In the genomic region with DNA sequence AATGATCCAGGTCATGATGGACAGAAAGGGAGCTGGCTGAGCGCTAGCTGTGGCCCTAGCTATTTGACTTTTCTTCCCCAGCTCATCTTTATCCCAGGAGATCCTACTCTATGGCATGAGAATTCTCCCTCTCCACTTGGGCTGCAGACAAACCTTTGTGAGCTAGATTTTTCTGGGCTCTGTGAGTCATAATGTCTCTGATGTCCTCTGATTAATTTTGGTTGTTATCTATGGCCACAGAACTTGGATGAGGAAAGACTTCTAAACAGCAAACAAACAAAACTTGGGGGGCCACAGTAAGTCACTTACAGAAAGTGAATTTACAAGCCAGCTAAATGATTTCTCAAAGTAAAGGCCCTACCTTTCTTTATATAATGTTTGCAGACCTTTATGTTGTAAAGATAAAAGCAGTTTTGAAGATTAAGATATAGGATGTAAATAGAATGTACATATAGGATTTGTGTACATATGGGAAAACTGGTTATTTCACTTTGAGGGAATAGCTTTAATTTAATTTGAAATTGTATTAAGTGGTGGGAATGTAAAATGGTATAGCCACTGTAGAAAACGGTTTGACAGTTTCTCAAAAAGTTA, we compare ENCODE assay signal across 26 cellular contexts. TPM values are rescaled to one million over a fixed set of nuclear protein-coding genes. Genes with fewer than 3 reads are reported as not detected.
DNase-seq lines count a peak whose midpoint lies in the region; ATAC-seq, FAIRE-seq and TF ChIP-seq lines count a peak whose summit lies in the region.
"Had no signal": no experiment of that assay in that cellular context is flagged by ENCODE, and none has a peak within 500 bp of the region (broad histone marks: within the 10 kb centered on the region; RNA-seq: fewer than 3 reads in every experiment).

No MANE protein-coding gene starts in this region.

- in situ Hi-C loops in HepG2 (cut with HindIII; ENCODE audit: extremely low pct_ligation_motif_present, low pct_unique_long_range_greater_than_20kb) = no loop called here

- TF ChIP-seq RAD21 in liver (IDR thresholded peaks at IDR 0.05) (no peak), HepG2 (CRISPR knock-in tag; IDR thresholded peaks at IDR 0.05) (no peak)

- no peaks in the 10 kb centered on the region for H3K36me3 Mint-ChIP-seq in endothelial cell (ENCODE audit: low read depth, unreplicated experiment)
- H3K36me3 Mint-ChIP-seq: CD8-positive, alpha-beta T cell had no signal

- POLR2A ChIA-PET in HepG2 (lab: Yijun Ruan, JAX) = no interaction called here

- H3K4me3 Mint-ChIP-seq in endothelial cell (ENCODE audit: unreplicated experiment) = no peak overlapping the region
- H3K4me3 Mint-ChIP-seq: activated CD4-positive, alpha-beta memory T cell treated with anti-CD3 and anti-CD28 coated beads, Interleukin-2, amount 10 ng/mL, durations not matched to agents 7 days and 5 days; CD8-positive, alpha-beta T cell had no signal

- DNase-seq in HepG2 (ENCODE audit: low spot score) = no peak
- peak; percentile 24 for DNase-seq in adipocyte (ENCODE audit: low read depth)
- DNase-seq in right cardiac atrium = no peak
- no peak for DNase-seq in NOMO-1 treated with DMSO at 0.1 percent for 48 hours (lab: John Stamatoyannopoulos, UW; ENCODE audit: unreplicated experiment)
- no peak for DNase-seq in NK-92 (lab: John Stamatoyannopoulos, UW; ENCODE audit: unreplicated experiment)
- no peak for DNase-seq in endothelial cell (ENCODE audit: low spot score)
- DNase-seq in SHP77 treated with DMSO at 0.1 percent for 48 hours (lab: John Stamatoyannopoulos, UW) = no peak
- DNase-seq: activated CD4-positive, alpha-beta memory T cell treated with anti-CD3 and anti-CD28 coated beads, Interleukin-2, amount 10 ng/mL, durations not matched to agents 7 days and 5 days; activated CD4-positive, CD25-positive, alpha-beta regulatory T cell; activated gamma-delta T cell; activated T-cell treated with anti-CD3 and anti-CD28 coated beads for 4 hours; caudate nucleus; CD8-positive, alpha-beta T cell; DMS153; GOT3; left cardiac atrium; midbrain; NCI-H1092 treated with DMSO at 0.1 percent for 48 hours; NCI-H2029 treated with DMSO at 0.1 percent for 48 hours; Peyer's patch; stimulated activated CD4-positive, alpha-beta T cell treated with anti-CD3 and anti-CD28 coated beads, Interleukin-4, amount 100 ng/mL, for 4 hours; uterus had no signal

- no peak overlapping the region for H2AFZ ChIP-seq in HepG2 (ENCODE audit: low read length)

- H3K4me1 ChIP-seq in liver (ENCODE audit: control insufficient read depth in 4 of 4, insufficient read depth in 4 of 4, low read length in 3 of 4) (peaks cover 10 to 44% (median 33%) of the 10 kb centered on the region in 4 donors), HepG2 (ENCODE audit: insufficient read depth, low read length) (peaks cover 38% of the 10 kb centered on the region), adipocyte (ENCODE audit: control insufficient read depth, insufficient read depth, low read length) (peaks cover 30% of the 10 kb centered on the region), right cardiac atrium (ENCODE audit: control insufficient read depth, insufficient read depth, low read length) (peaks cover 18% of the 10 kb centered on the region)

- BruUV-seq in HepG2 (replicated peaks; lab: Mats Ljungman, UMichigan) = no TSS peak

- H3K27ac Mint-ChIP-seq in endothelial cell (ENCODE audit: unreplicated experiment) = no peak overlapping the region
- H3K27ac Mint-ChIP-seq: activated CD4-positive, alpha-beta memory T cell treated with anti-CD3 and anti-CD28 coated beads, Interleukin-2, amount 10 ng/mL, durations not matched to agents 7 days and 5 days; CD8-positive, alpha-beta T cell had no signal

- no peaks in the 10 kb centered on the region for H3K9me3 Mint-ChIP-seq in endothelial cell (ENCODE audit: unreplicated experiment)
- H3K9me3 Mint-ChIP-seq: activated CD4-positive, alpha-beta memory T cell treated with anti-CD3 and anti-CD28 coated beads, Interleukin-2, amount 10 ng/mL, durations not matched to agents 7 days and 5 days; CD8-positive, alpha-beta T cell had no signal

- H3K27me3 Mint-ChIP-seq in endothelial cell (ENCODE audit: unreplicated experiment) = peaks cover 4% of the 10 kb centered on the region

- intact Hi-C loops in HepG2 (cut with micrococcal nuclease; ENCODE audit: unreplicated experiment) (no loop called here), right cardiac atrium (cut with DNase I) (no loop called here)

- H3K4me3 ChIP-seq in liver (ENCODE audit: low read depth in 1 of 3, low read length in 3 of 3) (no peak overlapping the region), HepG2 (replicated peaks in 1 of 3; ENCODE audit: insufficient read depth in 1 of 3, low read depth in 2 of 3, low read length in 3 of 3) (no peak overlapping the region), adipocyte (ENCODE audit: low read length) (no peak overlapping the region), right cardiac atrium (ENCODE audit: low read length) (no peak overlapping the region)
- H3K4me3 ChIP-seq: gastroesophageal sphincter, Peyer's patch, uterus had no signal

- peak overlapping the region; percentile 61 to 65 for H3K27ac ChIP-seq in liver (ENCODE audit: low read depth in 1 of 2, low read length in 2 of 2)
- H3K27ac ChIP-seq in HepG2 (ENCODE audit: extremely low read length, insufficient read depth, low read length) = no peak overlapping the region
- peak overlapping the region; percentile 85 for H3K27ac ChIP-seq in right cardiac atrium (ENCODE audit: low read length)
- H3K27ac ChIP-seq: gastroesophageal sphincter, KMS-11, Peyer's patch had no signal

- H3K4me2 ChIP-seq in HepG2 (ENCODE audit: low read depth, low read length) = no peak overlapping the region
- H3K4me2 ChIP-seq: KMS-11 had no signal

- no peaks in the 10 kb centered on the region for H3K79me2 ChIP-seq in HepG2 (ENCODE audit: insufficient read depth, low read length)

- no peak for FAIRE-seq in HepG2 (lab: Jason Lieb, UNC)
- FAIRE-seq: GM12891 had no signal

- ATAC-seq in HepG2 (no peak), right cardiac atrium (no peak)
- ATAC-seq: CD8-positive, alpha-beta T cell; gastroesophageal sphincter had no signal

- 91% methylated on average over 2 of the region's 2 CpGs for WGBS in liver
- 45% methylated on average over 2 of the region's 2 CpGs for WGBS in HepG2 (ENCODE audit: low lambda C conversion rate)
- WGBS in right cardiac atrium = 80% methylated on average over 2 of the region's 2 CpGs

- H3K9me3 ChIP-seq in liver (ENCODE audit: control insufficient read depth in 4 of 4, low read length in 3 of 4) (no peaks in the 10 kb centered on the region), HepG2 (ENCODE audit: low read length) (no peaks in the 10 kb centered on the region), adipocyte (ENCODE audit: control insufficient read depth, low read length) (no peaks in the 10 kb centered on the region), right cardiac atrium (ENCODE audit: control insufficient read depth, low read length) (no peaks in the 10 kb centered on the region)
- H3K9me3 ChIP-seq: gastroesophageal sphincter, Peyer's patch, uterus had no signal

- H3K27me3 ChIP-seq in liver (ENCODE audit: control insufficient read depth in 4 of 4, insufficient read depth in 4 of 4, low read length in 3 of 4) (no peaks in the 10 kb centered on the region), HepG2 (ENCODE audit: control insufficient read depth in 1 of 2, insufficient read depth in 2 of 2, low read length in 2 of 2) (no peaks in the 10 kb centered on the region), adipocyte (replicated peaks; ENCODE audit: control insufficient read depth, insufficient read depth, low read length) (no peaks in the 10 kb centered on the region), right cardiac atrium (ENCODE audit: control insufficient read depth, insufficient read depth) (no peaks in the 10 kb centered on the region)
- H3K27me3 ChIP-seq: gastroesophageal sphincter, Peyer's patch, uterus had no signal

- H3K4me1 Mint-ChIP-seq in endothelial cell (ENCODE audit: unreplicated experiment) = peaks cover 28% of the 10 kb centered on the region

- TF ChIP-seq CTCF in liver (IDR thresholded peaks at IDR 0.05; ENCODE audit: low read depth, low read length, missing input control) = no peak
- no peak for TF ChIP-seq CTCF in HepG2 (CRISPR knock-in tag; IDR thresholded peaks at IDR 0.05)
- no peak for TF ChIP-seq CTCF in endothelial cell (IDR thresholded peaks at IDR 0.05; ENCODE audit: unreplicated experiment)

- no peak for TF ChIP-seq POLR2A in HepG2 (IDR thresholded peaks at IDR 0.05; ENCODE audit: insufficient read depth in 1 of 2, low read depth in 2 of 2, low read length in 2 of 2)

- H3K9ac ChIP-seq in liver (ENCODE audit: low read depth in 1 of 2, low read length in 2 of 2) (no peak overlapping the region), HepG2 (ENCODE audit: insufficient read depth, low read depth, low read length) (no peak overlapping the region), adipocyte (ENCODE audit: low read length) (no peak overlapping the region)
- H3K9ac ChIP-seq: KMS-11 had no signal

- CTCF ChIA-PET in HepG2 (lab: Yijun Ruan, JAX; ENCODE audit: low intra/inter-chr PET ratio, low total read pairs) = no interaction called here

- H4K20me1 ChIP-seq in HepG2 (ENCODE audit: insufficient read depth, low read length) = no peaks in the 10 kb centered on the region

- TF ChIP-seq EP300 in HepG2 (IDR thresholded peaks at IDR 0.05; ENCODE audit: low read depth in 2 of 2, low read length in 2 of 2) = no peak
- no peak for TF ChIP-seq EP300 in HepG2 (CRISPR knock-in tag; IDR thresholded peaks at IDR 0.05; ENCODE audit: borderline replicate concordance)

- H3K36me3 ChIP-seq in liver (ENCODE audit: control insufficient read depth in 4 of 4, insufficient read depth in 3 of 4, low read depth in 1 of 4, low read length in 3 of 4) (no peaks in the 10 kb centered on the region), HepG2 (replicated peaks in 1 of 2; ENCODE audit: control insufficient read depth in 1 of 2, insufficient read depth in 2 of 2, low read length in 2 of 2) (no peaks in the 10 kb centered on the region), adipocyte (ENCODE audit: control insufficient read depth, insufficient read depth, low read length, severe bottlenecking) (no peaks in the 10 kb centered on the region)
- H3K36me3 ChIP-seq: gastroesophageal sphincter, Peyer's patch, uterus had no signal

RNA-seq across cellular contexts. Expression of gene ABLIM1, which starts 10.4 kb away (rescaled TPM):
- total RNA-seq in liver = 10 to 100 TPM; 11.3 to 31.3 TPM
- polyA plus RNA-seq in liver = 10 to 100 TPM; 10.9 to 14.8 TPM
- 59.4 and 98.7 TPM in 2 replicates for total RNA-seq in HepG2 (2016; rRNA removed; fragmentation: Illumina TruSeq; extraction: Trizol)
- total RNA-seq in HepG2 (2016; cell fraction: cytosol; rRNA removed; fragmentation: Illumina TruSeq; extraction: Trizol; ENCODE audit: low read depth) = 9.8 and 11.3 TPM in 2 replicates
- 58.9 and 89.3 TPM in 2 replicates for total RNA-seq in HepG2 (2016; cell fraction: insoluble cytoplasmic fraction; rRNA removed; fragmentation: Illumina TruSeq; extraction: Trizol)
- total RNA-seq in HepG2 (2016; cell fraction: membrane; rRNA removed; fragmentation: Illumina TruSeq; extraction: Trizol) = 46.0 and 48.9 TPM in 2 replicates
- 51.3 and 54.7 TPM in 2 replicates for total RNA-seq in HepG2 (2016; cell fraction: nucleus; rRNA removed; fragmentation: Illumina TruSeq; extraction: Trizol)
- polyA plus RNA-seq in HepG2 (2011; rRNA removed) = 68.6 and 92.7 TPM in 2 replicates
- 71.2 and 78.6 TPM in 2 replicates for polyA plus RNA-seq in HepG2 (2011; cell fraction: cytosol; rRNA removed)
- 66.0 and 78.5 TPM in 2 replicates for polyA plus RNA-seq in HepG2 (2011; cell fraction: nucleus; rRNA removed)
- polyA plus RNA-seq in HepG2 (2012) = 35.3 and 56.8 TPM in 2 replicates
- 4.3 and 5.3 TPM in 2 replicates for polyA plus RNA-seq in HepG2 (2016; cell fraction: cytosol; fragmentation: Illumina TruSeq; extraction: Trizol; ENCODE audit: low read depth)
- 63.3 and 64.1 TPM in 2 replicates for polyA plus RNA-seq in HepG2 (2016; cell fraction: insoluble cytoplasmic fraction; fragmentation: Illumina TruSeq; extraction: Trizol; ENCODE audit: low read depth)
- 17.7 and 19.0 TPM in 2 replicates for polyA plus RNA-seq in HepG2 (2016; cell fraction: membrane; fragmentation: Illumina TruSeq; extraction: Trizol; ENCODE audit: low read depth)
- polyA plus RNA-seq in HepG2 (2016; cell fraction: nucleus; fragmentation: Illumina TruSeq; extraction: Trizol; ENCODE audit: insufficient read depth, low read depth) = 43.5 and 44.5 TPM in 2 replicates
- 156 and 220 TPM in 2 replicates for polyA minus RNA-seq in HepG2 (2011; rRNA and poly(A)+ RNA removed; ENCODE audit: low replicate concordance)
- 57.6 and 88.5 TPM in 2 replicates for polyA minus RNA-seq in HepG2 (2011; cell fraction: cytosol; rRNA and poly(A)+ RNA removed)
- polyA minus RNA-seq in HepG2 (2011; cell fraction: nucleus; rRNA and poly(A)+ RNA removed) = 98.6 and 111 TPM in 2 replicates
- total RNA-seq in right cardiac atrium = 100 to 1,000 TPM; 385 to 462 (median 426) TPM
- 149 TPM for polyA plus RNA-seq in right cardiac atrium
- 55.9 TPM for total RNA-seq in endothelial cell (ENCODE audit: unreplicated experiment)
